39 cellular contexts compared by ENCODE assay signal in genomic region chr11:90798769-90799168, GRCh38.
"Had no signal": no experiment of that assay in that cellular context is flagged by ENCODE, and none has a peak within 500 bp of the region (broad histone marks: within the 10 kb centered on the region; RNA-seq: fewer than 3 reads in every experiment).

No MANE protein-coding gene starts in this region.

- H3K4me1 ChIP-seq: ascending aorta had no signal

- H3K27me3 Mint-ChIP-seq: activated CD4-positive, alpha-beta memory T cell treated with anti-CD3 and anti-CD28 coated beads, Interleukin-2, amount 10 ng/mL, durations not matched to agents 7 days and 5 days; activated CD4-positive, alpha-beta T cell treated with anti-CD3 and anti-CD28 coated beads for 36 hours; activated CD4-positive, alpha-beta T cell treated with anti-CD3 and anti-CD28 coated beads, Interleukin-2, amount 10 ng/mL, durations not matched to agents 7 days and 5 days; activated CD8-positive, alpha-beta memory T cell treated with anti-CD3 and anti-CD28 coated beads, Interleukin-2, amount 10 ng/mL, durations not matched to agents 7 days and 5 days; activated naive CD4-positive, alpha-beta T cell treated with anti-CD3 and anti-CD28 coated beads, Interleukin-2, amount 10 ng/mL, durations not matched to agents 7 days and 5 days; activated naive CD4-positive, alpha-beta T cell treated with anti-CD3 and anti-CD28 coated beads, Interleukin-2, amount 50 U/mL, for 24 hours; activated naive CD8-positive, alpha-beta T cell; activated naive CD8-positive, alpha-beta T cell treated with anti-CD3 and anti-CD28 coated beads, Interleukin-2, amount 10 ng/mL, durations not matched to agents 7 days and 5 days; activated naive CD8-positive, alpha-beta T cell treated with anti-CD3 and anti-CD28 coated beads, Interleukin-2, amount 50 U/mL, for 24 hours; activated T-cell treated with anti-CD3 and anti-CD28 coated beads, Interleukin-2, amount 50 U/mL, for 24 hours; central memory CD8-positive, alpha-beta T cell had no signal

- H3K9me3 Mint-ChIP-seq: activated naive CD4-positive, alpha-beta T cell treated with anti-CD3 and anti-CD28 coated beads, Interleukin-2, amount 50 U/mL, for 24 hours; activated naive CD8-positive, alpha-beta T cell treated with anti-CD3 and anti-CD28 coated beads, Interleukin-2, amount 50 U/mL, for 24 hours; activated T-helper 2 cell treated with anti-CD3 and anti-CD28 coated beads, Interferon-gamma antibody, Interleukin-2, Interleukin-4, amounts not matched to agents 10 μg/mL and 5 μg/mL and 100 μg/mL, durations not matched to agents 14 hours and 24 hours and 36 hours; brain had no signal

- H3K4me1 Mint-ChIP-seq: activated CD4-positive, alpha-beta memory T cell treated with anti-CD3 and anti-CD28 coated beads, Interleukin-2, amount 10 ng/mL, durations not matched to agents 7 days and 5 days; activated CD4-positive, alpha-beta T cell treated with anti-CD3 and anti-CD28 coated beads for 36 hours; activated CD4-positive, alpha-beta T cell treated with anti-CD3 and anti-CD28 coated beads, Interleukin-2, amount 10 ng/mL, durations not matched to agents 7 days and 5 days; activated CD8-positive, alpha-beta memory T cell treated with anti-CD3 and anti-CD28 coated beads, Interleukin-2, amount 10 ng/mL, durations not matched to agents 7 days and 5 days; activated naive CD4-positive, alpha-beta T cell treated with anti-CD3 and anti-CD28 coated beads, Interleukin-2, amount 10 ng/mL, durations not matched to agents 7 days and 5 days; activated naive CD4-positive, alpha-beta T cell treated with anti-CD3 and anti-CD28 coated beads, Interleukin-2, amount 50 U/mL, for 24 hours; activated naive CD8-positive, alpha-beta T cell treated with anti-CD3 and anti-CD28 coated beads, Interleukin-2, amount 10 ng/mL, durations not matched to agents 7 days and 5 days; activated naive CD8-positive, alpha-beta T cell treated with anti-CD3 and anti-CD28 coated beads, Interleukin-2, amount 50 U/mL, for 24 hours; brain; central memory CD8-positive, alpha-beta T cell had no signal

- DNase-seq: activated CD4-positive, alpha-beta memory T cell treated with anti-CD3 and anti-CD28 coated beads, Interleukin-2, amount 10 ng/mL, durations not matched to agents 7 days and 5 days; activated CD4-positive, alpha-beta T cell treated with anti-CD3 and anti-CD28 coated beads for 1 hour; activated CD4-positive, alpha-beta T cell treated with anti-CD3 and anti-CD28 coated beads for 36 hours; activated CD4-positive, alpha-beta T cell treated with anti-CD3 and anti-CD28 coated beads for 48 hours; activated CD4-positive, alpha-beta T cell treated with anti-CD3 and anti-CD28 coated beads, Interleukin-2, amount 10 ng/mL, durations not matched to agents 7 days and 5 days; activated CD4-positive, alpha-beta T cell treated with anti-CD3 and anti-CD28 coated beads, Interleukin-2, amount 50 U/mL, for 48 hours; activated CD4-positive, CD25-positive, alpha-beta regulatory T cell; activated CD8-positive, alpha-beta memory T cell treated with anti-CD3 and anti-CD28 coated beads for 24 hours; activated CD8-positive, alpha-beta memory T cell treated with anti-CD3 and anti-CD28 coated beads, Interleukin-2, amount 10 ng/mL, durations not matched to agents 7 days and 5 days; activated CD8-positive, alpha-beta memory T cell treated with anti-CD3 and anti-CD28 coated beads, Interleukin-2, amount 50 U/mL, for 48 hours; activated CD8-positive, alpha-beta T cell treated with anti-CD3 and anti-CD28 coated beads, Interleukin-2, amount 10 ng/mL, durations not matched to agents 7 days and 5 days; activated effector memory CD4-positive, alpha-beta T cell treated with Interleukin-2 at 50 U/mL for 16 hours; activated gamma-delta T cell; activated naive CD4-positive, alpha-beta T cell treated with anti-CD3 and anti-CD28 coated beads, Interleukin-2, amount 10 ng/mL, durations not matched to agents 7 days and 5 days; activated naive CD4-positive, alpha-beta T cell treated with Interleukin-2 at 50 U/mL for 16 hours; activated naive CD8-positive, alpha-beta T cell treated with anti-CD3 and anti-CD28 coated beads, Interleukin-2, amount 10 ng/mL, durations not matched to agents 7 days and 5 days; activated naive CD8-positive, alpha-beta T cell treated with anti-CD3 and anti-CD28 coated beads, Interleukin-2, amount 50 U/mL, for 24 hours; activated T-cell treated with anti-CD3 and anti-CD28 coated beads, Interleukin-2, amount 50 U/mL, for 24 hours; activated T-cell treated with anti-CD3 and anti-CD28 coated beads, Interleukin-2, amount 50 U/mL, for 48 hours; amygdala; anterior cingulate cortex; caudate nucleus; cerebellar nuclear complex; T-helper 1 cell; T-helper 2 cell; T-helper 9 cell had no signal

- H3K27me3 ChIP-seq: ascending aorta, cardiac muscle cell had no signal

- ATAC-seq: activated CD4-positive, alpha-beta T cell treated with anti-CD3 and anti-CD28 coated beads for 36 hours; activated CD4-positive, CD25-positive, alpha-beta regulatory T cell treated with anti-CD3 and anti-CD28 coated beads, Interleukin-2, amount 50 U/mL, for 24 hours; activated CD8-positive, alpha-beta memory T cell treated with anti-CD3 and anti-CD28 coated beads, Interleukin-2, amount 10 ng/mL, durations not matched to agents 7 days and 5 days; activated CD8-positive, alpha-beta T cell treated with anti-CD3 and anti-CD28 coated beads, Interleukin-2, amount 10 ng/mL, durations not matched to agents 7 days and 5 days; activated naive CD8-positive, alpha-beta T cell treated with anti-CD3 and anti-CD28 coated beads, Interleukin-2, amount 50 U/mL, for 24 hours had no signal

- H3K4me3 ChIP-seq: ascending aorta, cardiac muscle cell had no signal

- H3K36me3 Mint-ChIP-seq: activated CD8-positive, alpha-beta memory T cell treated with anti-CD3 and anti-CD28 coated beads, Interleukin-2, amount 10 ng/mL, durations not matched to agents 7 days and 5 days; activated naive CD4-positive, alpha-beta T cell treated with anti-CD3 and anti-CD28 coated beads, Interleukin-2, amount 10 ng/mL, durations not matched to agents 7 days and 5 days; activated naive CD4-positive, alpha-beta T cell treated with anti-CD3 and anti-CD28 coated beads, Interleukin-2, amount 50 U/mL, for 24 hours; activated naive CD8-positive, alpha-beta T cell; activated naive CD8-positive, alpha-beta T cell treated with anti-CD3 and anti-CD28 coated beads, Interleukin-2, amount 10 ng/mL, durations not matched to agents 7 days and 5 days; brain had no signal

- H3K27ac Mint-ChIP-seq: activated CD4-positive, alpha-beta memory T cell treated with anti-CD3 and anti-CD28 coated beads, Interleukin-2, amount 10 ng/mL, durations not matched to agents 7 days and 5 days; activated CD4-positive, alpha-beta T cell treated with anti-CD3 and anti-CD28 coated beads for 36 hours; activated CD4-positive, alpha-beta T cell treated with anti-CD3 and anti-CD28 coated beads, Interleukin-2, amount 10 ng/mL, durations not matched to agents 7 days and 5 days; activated CD8-positive, alpha-beta memory T cell treated with anti-CD3 and anti-CD28 coated beads, Interleukin-2, amount 10 ng/mL, durations not matched to agents 7 days and 5 days; activated CD8-positive, alpha-beta T cell treated with anti-CD3 and anti-CD28 coated beads, Interleukin-2, amount 10 ng/mL, durations not matched to agents 7 days and 5 days; activated naive CD4-positive, alpha-beta T cell treated with anti-CD3 and anti-CD28 coated beads, Interleukin-2, amount 10 ng/mL, durations not matched to agents 7 days and 5 days; activated naive CD4-positive, alpha-beta T cell treated with anti-CD3 and anti-CD28 coated beads, Interleukin-2, amount 50 U/mL, for 24 hours; activated naive CD8-positive, alpha-beta T cell; activated naive CD8-positive, alpha-beta T cell treated with anti-CD3 and anti-CD28 coated beads, Interleukin-2, amount 10 ng/mL, durations not matched to agents 7 days and 5 days; activated naive CD8-positive, alpha-beta T cell treated with anti-CD3 and anti-CD28 coated beads, Interleukin-2, amount 50 U/mL, for 24 hours; activated T-cell treated with anti-CD3 and anti-CD28 coated beads, Interleukin-2, amount 50 U/mL, for 24 hours; activated T-helper 2 cell treated with anti-CD3 and anti-CD28 coated beads, Interferon-gamma antibody, Interleukin-2, Interleukin-4, amounts not matched to agents 10 μg/mL and 5 μg/mL and 100 μg/mL, durations not matched to agents 14 hours and 24 hours and 36 hours; brain; T-helper 1 cell treated with Interleukin-12 subunit alpha and Interleukin-12 subunit beta and Interleukin-4 antibody, amounts not matched to agents 30 μg/mL and 1 μg/mL, for 36 hours; T-helper 2 cell treated with Interferon-gamma antibody and Interleukin-4, amounts not matched to agents 5 μg/mL and 100 μg/mL, for 36 hours had no signal

- H3K36me3 ChIP-seq: ascending aorta, cardiac muscle cell had no signal

- H3K9me3 ChIP-seq: ascending aorta had no signal

- H3K4me3 Mint-ChIP-seq: activated CD4-positive, alpha-beta memory T cell treated with anti-CD3 and anti-CD28 coated beads, Interleukin-2, amount 10 ng/mL, durations not matched to agents 7 days and 5 days; activated CD4-positive, alpha-beta T cell treated with anti-CD3 and anti-CD28 coated beads for 36 hours; activated CD4-positive, alpha-beta T cell treated with anti-CD3 and anti-CD28 coated beads, Interleukin-2, amount 10 ng/mL, durations not matched to agents 7 days and 5 days; activated CD8-positive, alpha-beta memory T cell treated with anti-CD3 and anti-CD28 coated beads, Interleukin-2, amount 10 ng/mL, durations not matched to agents 7 days and 5 days; activated CD8-positive, alpha-beta T cell treated with anti-CD3 and anti-CD28 coated beads, Interleukin-2, amount 10 ng/mL, durations not matched to agents 7 days and 5 days; activated naive CD4-positive, alpha-beta T cell treated with anti-CD3 and anti-CD28 coated beads, Interleukin-2, amount 10 ng/mL, durations not matched to agents 7 days and 5 days; activated naive CD4-positive, alpha-beta T cell treated with anti-CD3 and anti-CD28 coated beads, Interleukin-2, amount 50 U/mL, for 24 hours; activated naive CD8-positive, alpha-beta T cell; activated naive CD8-positive, alpha-beta T cell treated with anti-CD3 and anti-CD28 coated beads, Interleukin-2, amount 10 ng/mL, durations not matched to agents 7 days and 5 days; activated naive CD8-positive, alpha-beta T cell treated with anti-CD3 and anti-CD28 coated beads, Interleukin-2, amount 50 U/mL, for 24 hours; activated T-cell treated with anti-CD3 and anti-CD28 coated beads, Interleukin-2, amount 50 U/mL, for 24 hours; brain; central memory CD8-positive, alpha-beta T cell; T-helper 1 cell treated with Interleukin-12 subunit alpha and Interleukin-12 subunit beta and Interleukin-4 antibody, amounts not matched to agents 30 μg/mL and 1 μg/mL, for 36 hours; T-helper 2 cell treated with Interferon-gamma antibody and Interleukin-4, amounts not matched to agents 5 μg/mL and 100 μg/mL, for 36 hours had no signal

- FAIRE-seq: bronchial epithelial cell, TTC549 had no signal

- H3K27ac ChIP-seq: ascending aorta, cardiac muscle cell, VCaP had no signal
